18 cellular contexts compared by ENCODE assay signal in the genomic region with DNA sequence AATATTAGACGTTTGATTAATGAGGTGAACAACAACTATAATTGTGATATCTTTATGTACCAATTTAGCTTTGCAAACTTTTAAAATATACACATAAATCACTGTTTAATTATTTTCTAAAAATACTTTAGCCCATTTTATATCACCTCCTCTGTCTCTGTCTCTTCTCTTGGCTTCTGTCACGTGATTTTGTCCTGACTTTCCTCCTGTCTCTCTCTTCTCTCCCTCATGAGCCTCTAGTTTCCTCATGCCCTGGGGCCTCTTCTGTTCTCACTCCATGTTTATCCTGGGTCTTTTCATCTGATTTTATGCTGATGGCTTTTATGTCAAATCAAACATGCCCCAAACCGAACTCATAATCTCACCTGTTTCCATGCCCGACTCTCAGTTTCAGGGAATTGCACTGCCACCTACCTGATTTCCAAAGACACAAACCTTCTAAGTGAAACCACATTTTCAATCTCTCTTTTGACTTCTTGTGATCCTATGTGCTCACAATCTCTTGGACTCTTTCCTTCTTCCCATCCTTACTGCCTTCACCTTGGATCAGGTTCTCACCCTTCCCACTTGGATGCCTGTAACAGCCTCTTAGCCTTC.
DNase-seq lines count a peak whose midpoint lies in the region; ATAC-seq, FAIRE-seq and TF ChIP-seq lines count a peak whose summit lies in the region.
"Had no signal": no experiment of that assay in that cellular context is flagged by ENCODE, and none has a peak within 500 bp of the region (broad histone marks: within the 10 kb centered on the region; RNA-seq: fewer than 3 reads in every experiment).

No MANE protein-coding gene starts in this region.

- no peak overlapping the region for H4K8ac ChIP-seq in H1 (ENCODE audit: extremely low read depth, insufficient read depth, low read length)

- H3K9ac ChIP-seq in H1 (replicated peaks in 1 of 4; ENCODE audit: extremely low read depth in 1 of 4, low read depth in 3 of 4, low read length in 3 of 4) = no peak overlapping the region

- 0 out of 2 replicates have a peak, but pooled peaks have one; percentile 11 for TF ChIP-seq CTCF in BE2C (IDR thresholded peaks at IDR 0.05; ENCODE audit: low read depth, low read length)
- peak in 1 of 3 experiments; percentile 40; a peak in 1 of 4 replicates for TF ChIP-seq CTCF in H1 (IDR thresholded peaks at IDR 0.05; ENCODE audit: control extremely low read depth in 1 of 3, insufficient read depth in 1 of 3, low read depth in 1 of 3, low read length in 3 of 3)
- TF ChIP-seq CTCF in Calu3 (IDR thresholded peaks at IDR 0.05; ENCODE audit: unreplicated experiment) = no peak
- no peak for TF ChIP-seq CTCF in pancreas (IDR thresholded peaks at IDR 0.05)

- H3K9me3 Mint-ChIP-seq in Calu3 (ENCODE audit: low read depth, unreplicated experiment) = peaks cover 7% of the 10 kb centered on the region

- H2BK12ac ChIP-seq in H1 (ENCODE audit: low read depth, low read length) = no peak overlapping the region

- H3K4me1 Mint-ChIP-seq in Calu3 (ENCODE audit: low read depth, unreplicated experiment) = no peaks in the 10 kb centered on the region
- H3K4me1 Mint-ChIP-seq: CD14-positive monocyte had no signal

- H3K27ac Mint-ChIP-seq in Calu3 (ENCODE audit: unreplicated experiment) = no peak overlapping the region
- H3K27ac Mint-ChIP-seq: CD14-positive monocyte had no signal

- no peaks in the 10 kb centered on the region for H3K79me2 ChIP-seq in H1 (ENCODE audit: control insufficient read depth in 1 of 2, insufficient read depth in 2 of 2, low read length in 2 of 2)

- H4K5ac ChIP-seq in H1 (ENCODE audit: insufficient read length, low read depth, low read length) = no peak overlapping the region

- H4K20me1 ChIP-seq in H1 (replicated peaks in 1 of 2; ENCODE audit: control insufficient read depth in 1 of 2, insufficient read depth in 2 of 2, low read length in 2 of 2) = no peaks in the 10 kb centered on the region

- no peak overlapping the region for H2BK20ac ChIP-seq in H1 (ENCODE audit: low read length)

- H2BK120ac ChIP-seq in H1 (replicated peaks; ENCODE audit: low read depth, low read length) = no peak overlapping the region

- ATAC-seq in left lobe of liver = peak; percentile 54
- no peak for ATAC-seq in pancreas

- DNase-seq in BE2C = no peak
- peak; percentile 52 for DNase-seq in NCI-H146 (lab: John Stamatoyannopoulos, UW)
- DNase-seq in H1 (ENCODE audit: low read depth in 1 of 2, low spot score in 2 of 2) = no peak
- no peak for DNase-seq in left lobe of liver (ENCODE audit: low spot score)
- no peak for DNase-seq in Calu3
- no peak for DNase-seq in CD1c-positive myeloid dendritic cell (ENCODE audit: extremely low spot score)
- no peak for DNase-seq in pancreas
- DNase-seq: COR-L47, EL, IMR-90, NCI-H1105 treated with DMSO at 0.1 percent for 48 hours, NCI-H2029, NCI-H524 treated with DMSO at 0.1 percent for 48 hours, SW 1271 had no signal

- H3K36me3 Mint-ChIP-seq in Calu3 (ENCODE audit: insufficient read depth, unreplicated experiment) = no peaks in the 10 kb centered on the region
- H3K36me3 Mint-ChIP-seq: CD14-positive monocyte had no signal

- no peak overlapping the region for H3K56ac ChIP-seq in H1 (replicated peaks; ENCODE audit: insufficient read length, low read depth, low read length)

- no peaks in the 10 kb centered on the region for H3K23me2 ChIP-seq in H1 (ENCODE audit: low read depth, low read length)

- H3K14ac ChIP-seq in H1 (ENCODE audit: insufficient read length) = no peak overlapping the region

- intact Hi-C loops in Calu3 (cut with micrococcal nuclease; ENCODE audit: unreplicated experiment) = no loop called here
- intact Hi-C loops in pancreas (cut with DNase I) = no loop called here

- H3K36me3 ChIP-seq in BE2C = no peaks in the 10 kb centered on the region
- H3K36me3 ChIP-seq in H1 (ENCODE audit: control insufficient read depth in 2 of 4, insufficient read depth in 4 of 4, low read length in 3 of 4) = no peaks in the 10 kb centered on the region
- no peaks in the 10 kb centered on the region for H3K36me3 ChIP-seq in pancreas
- H3K36me3 ChIP-seq: HAP-1, SJSA1 had no signal

- no TSS peak for BruUV-seq in Calu3 (replicated peaks; lab: Mats Ljungman, UMichigan)

- no peak overlapping the region for H2BK5ac ChIP-seq in H1 (ENCODE audit: low read depth, low read length)

- H3K4me2 ChIP-seq in H1 (ENCODE audit: insufficient read depth in 1 of 2, low read depth in 2 of 2, low read length in 2 of 2) = no peak overlapping the region

- H3K27me3 Mint-ChIP-seq in Calu3 (ENCODE audit: unreplicated experiment) = no peaks in the 10 kb centered on the region

- no peaks in the 10 kb centered on the region for H3K9me3 ChIP-seq in BE2C
- H3K9me3 ChIP-seq in H1 (ENCODE audit: insufficient read depth in 2 of 2, low read depth in 1 of 2, low read length in 1 of 2) = peaks cover 3 to 7% of the 10 kb centered on the region in 2 experiments; a peak in 1 of 4 replicates
- H3K9me3 ChIP-seq in pancreas = no peaks in the 10 kb centered on the region
- H3K9me3 ChIP-seq: HAP-1, SJSA1 had no signal

- H3K23ac ChIP-seq in H1 (ENCODE audit: insufficient read length) = no peak overlapping the region

- TF ChIP-seq EP300 in H1 (IDR thresholded peaks at IDR 0.05; ENCODE audit: borderline replicate concordance in 1 of 2, low read depth in 2 of 2, low read length in 2 of 2) = no peak

- WGBS in H1 (ENCODE audit: extremely low coverage in 1 of 2, insufficient coverage in 1 of 2, insufficient read length in 1 of 2, insufficient replicate concordance in 2 of 2, low coverage in 1 of 2, low lambda C conversion rate in 2 of 2, missing lambda C conversion rate in 1 of 2), 2 experiments = 91 to 100% methylated on average over 1 to 4 of the region's 4 CpGs
- 53 to 71% methylated on average over 4 of the region's 4 CpGs for WGBS in pancreas, 2 donors

- H3K18ac ChIP-seq in H1 (ENCODE audit: extremely low read depth, low read length) = no peak overlapping the region

- no peak for TF ChIP-seq POLR2A in H1 (IDR thresholded peaks at IDR 0.05; ENCODE audit: control extremely low read depth in 1 of 2, low read depth in 2 of 2, low read length in 2 of 2)

- no peak overlapping the region for H3K27ac ChIP-seq in H1 (ENCODE audit: low read depth, low read length)
- H3K27ac ChIP-seq in pancreas = no peak overlapping the region
- H3K27ac ChIP-seq: SJSA1 had no signal

- FAIRE-seq in H1 (lab: Jason Lieb, UNC) = no peak
- no peak for FAIRE-seq in pancreas (lab: Jason Lieb, UNC)
- FAIRE-seq: GM19239 had no signal

- H3K4me1 ChIP-seq in BE2C = no peaks in the 10 kb centered on the region
- peaks cover 0 to 2% (median 0%) of the 10 kb centered on the region in 4 experiments; a peak in 1 of 7 replicates for H3K4me1 ChIP-seq in H1 (replicated peaks in 1 of 4; ENCODE audit: control insufficient read depth in 3 of 4, insufficient read depth in 4 of 4, low read length in 3 of 4)
- no peaks in the 10 kb centered on the region for H3K4me1 ChIP-seq in pancreas
- H3K4me1 ChIP-seq: SJSA1 had no signal

- H2AFZ ChIP-seq in H1 (ENCODE audit: low read length) = no peak overlapping the region

- CTCF ChIA-PET in H1 (lab: Charles Lee; ENCODE audit: partially characterized antibody) = interaction anchor here (0.8 kb wide), 2 partner anchors 9 to 43 kb away, joined by 3 read pairs; no protein-coding TSS in a partner anchor
- CTCF ChIA-PET in Calu3 (lab: Charles Lee) = no interaction called here

- no peak overlapping the region for H3K4ac ChIP-seq in H1 (replicated peaks; ENCODE audit: insufficient read length, low read depth, low read length)

- TF ChIP-seq RAD21 in H1 (IDR thresholded peaks at IDR 0.05 in 1 of 2, conservative IDR thresholded peaks at IDR 0.05 in 1 of 2; ENCODE audit: low read depth in 2 of 2, low read length in 2 of 2) = peak; percentile 51 to 60

- POLR2A ChIA-PET in H1 (lab: Charles Lee; ENCODE audit: partially characterized antibody) = no interaction called here

- no peak overlapping the region for H4K91ac ChIP-seq in H1 (replicated peaks; ENCODE audit: insufficient read length, low read length)

- no peaks in the 10 kb centered on the region for H3K27me3 ChIP-seq in BE2C
- no peaks in the 10 kb centered on the region for H3K27me3 ChIP-seq in H1 (replicated peaks in 1 of 4; ENCODE audit: control insufficient read depth in 3 of 4, extremely low read depth in 1 of 4, insufficient read depth in 3 of 4, low read length in 3 of 4)
- no peaks in the 10 kb centered on the region for H3K27me3 ChIP-seq in pancreas
- H3K27me3 ChIP-seq: SJSA1 had no signal

- no peak overlapping the region for H3K4me3 Mint-ChIP-seq in Calu3 (ENCODE audit: low read depth, unreplicated experiment)
- H3K4me3 Mint-ChIP-seq: CD14-positive monocyte had no signal

- no peak overlapping the region for H2BK15ac ChIP-seq in H1 (ENCODE audit: low read length)

- H2AK5ac ChIP-seq in H1 (ENCODE audit: low read depth, low read length) = no peak overlapping the region

- no peaks in the 10 kb centered on the region for H3K79me1 ChIP-seq in H1 (ENCODE audit: low read depth, low read length)

- H3K4me3 ChIP-seq in BE2C (ENCODE audit: low read depth, low read length) = no peak overlapping the region
- H3K4me3 ChIP-seq in H1 (ENCODE audit: extremely low read depth in 1 of 4, insufficient read depth in 2 of 4, low read depth in 3 of 4, low read length in 4 of 4) = no peak overlapping the region
- no peak overlapping the region for H3K4me3 ChIP-seq in pancreas
- H3K4me3 ChIP-seq: HAP-1, SJSA1 had no signal

TF ChIP-seq in H1, 55 proteins besides CTCF, POLR2A, EP300 and RAD21:
- TF ChIP-seq KDM5A (IDR thresholded peaks at IDR 0.05; ENCODE audit: low read length) = no peak
- no peak for TF ChIP-seq HDAC6 (IDR thresholded peaks at IDR 0.05; ENCODE audit: low read depth, low read length)
- no peak for TF ChIP-seq SAP30 (IDR thresholded peaks at IDR 0.05; ENCODE audit: insufficient read depth, insufficient replicate concordance, low read length)
- no peak for TF ChIP-seq CHD2 (IDR thresholded peaks at IDR 0.05; ENCODE audit: low read length)
- no peak for TF ChIP-seq POLR2AphosphoS5 (IDR thresholded peaks at IDR 0.05; ENCODE audit: low read depth, low read length)
- TF ChIP-seq HDAC2 (IDR thresholded peaks at IDR 0.05; ENCODE audit: borderline replicate concordance in 1 of 2, low read depth in 2 of 2, low read length in 2 of 2) = no peak
- TF ChIP-seq RXRA (IDR thresholded peaks at IDR 0.05; ENCODE audit: insufficient read depth, low read depth, low read length) = no peak
- TF ChIP-seq EZH2 (IDR thresholded peaks at IDR 0.05; ENCODE audit: low read depth, low read length, severe bottlenecking) = no peak
- TF ChIP-seq EGR1 (IDR thresholded peaks at IDR 0.05; ENCODE audit: borderline replicate concordance, low read depth, low read length) = no peak
- TF ChIP-seq RFX5 (IDR thresholded peaks at IDR 0.05; ENCODE audit: borderline replicate concordance, low read depth, low read length) = no peak
- TF ChIP-seq NRF1 (IDR thresholded peaks at IDR 0.05; ENCODE audit: low read depth, low read length) = no peak
- TF ChIP-seq JUN (IDR thresholded peaks at IDR 0.05; ENCODE audit: low read depth, low read length) = no peak
- TF ChIP-seq YY1 (IDR thresholded peaks at IDR 0.05; ENCODE audit: low read depth, low read length) = no peak
